Comparison of ENCODE assay signal across 1 cellular context in the genomic region with DNA sequence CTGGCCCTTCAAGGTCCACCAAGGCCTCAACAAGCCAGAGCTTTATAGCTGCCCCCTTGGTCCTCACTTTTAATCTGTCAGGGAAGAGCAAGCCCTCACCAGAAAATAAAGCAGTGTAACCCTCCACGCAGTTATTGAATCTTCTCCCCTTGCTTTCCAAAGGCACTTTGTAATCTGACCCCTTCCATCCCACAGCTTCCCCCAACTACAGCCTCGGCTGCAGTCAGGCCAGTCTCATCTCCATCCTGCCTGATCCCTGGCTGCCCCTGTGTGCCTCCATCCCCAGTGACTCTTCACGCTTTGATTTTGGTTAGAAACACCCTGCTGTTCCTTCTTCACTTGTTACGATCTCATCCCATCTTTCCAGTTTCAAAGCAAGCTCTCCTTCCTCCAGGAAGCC.
TF ChIP-seq lines count a peak whose summit lies in the region.

No MANE protein-coding gene starts in this region.

TF ChIP-seq in GM23338, 12 proteins besides CTCF, POLR2A, EP300 and RAD21 (continued from another document):
- TF ChIP-seq, protein P1, sequence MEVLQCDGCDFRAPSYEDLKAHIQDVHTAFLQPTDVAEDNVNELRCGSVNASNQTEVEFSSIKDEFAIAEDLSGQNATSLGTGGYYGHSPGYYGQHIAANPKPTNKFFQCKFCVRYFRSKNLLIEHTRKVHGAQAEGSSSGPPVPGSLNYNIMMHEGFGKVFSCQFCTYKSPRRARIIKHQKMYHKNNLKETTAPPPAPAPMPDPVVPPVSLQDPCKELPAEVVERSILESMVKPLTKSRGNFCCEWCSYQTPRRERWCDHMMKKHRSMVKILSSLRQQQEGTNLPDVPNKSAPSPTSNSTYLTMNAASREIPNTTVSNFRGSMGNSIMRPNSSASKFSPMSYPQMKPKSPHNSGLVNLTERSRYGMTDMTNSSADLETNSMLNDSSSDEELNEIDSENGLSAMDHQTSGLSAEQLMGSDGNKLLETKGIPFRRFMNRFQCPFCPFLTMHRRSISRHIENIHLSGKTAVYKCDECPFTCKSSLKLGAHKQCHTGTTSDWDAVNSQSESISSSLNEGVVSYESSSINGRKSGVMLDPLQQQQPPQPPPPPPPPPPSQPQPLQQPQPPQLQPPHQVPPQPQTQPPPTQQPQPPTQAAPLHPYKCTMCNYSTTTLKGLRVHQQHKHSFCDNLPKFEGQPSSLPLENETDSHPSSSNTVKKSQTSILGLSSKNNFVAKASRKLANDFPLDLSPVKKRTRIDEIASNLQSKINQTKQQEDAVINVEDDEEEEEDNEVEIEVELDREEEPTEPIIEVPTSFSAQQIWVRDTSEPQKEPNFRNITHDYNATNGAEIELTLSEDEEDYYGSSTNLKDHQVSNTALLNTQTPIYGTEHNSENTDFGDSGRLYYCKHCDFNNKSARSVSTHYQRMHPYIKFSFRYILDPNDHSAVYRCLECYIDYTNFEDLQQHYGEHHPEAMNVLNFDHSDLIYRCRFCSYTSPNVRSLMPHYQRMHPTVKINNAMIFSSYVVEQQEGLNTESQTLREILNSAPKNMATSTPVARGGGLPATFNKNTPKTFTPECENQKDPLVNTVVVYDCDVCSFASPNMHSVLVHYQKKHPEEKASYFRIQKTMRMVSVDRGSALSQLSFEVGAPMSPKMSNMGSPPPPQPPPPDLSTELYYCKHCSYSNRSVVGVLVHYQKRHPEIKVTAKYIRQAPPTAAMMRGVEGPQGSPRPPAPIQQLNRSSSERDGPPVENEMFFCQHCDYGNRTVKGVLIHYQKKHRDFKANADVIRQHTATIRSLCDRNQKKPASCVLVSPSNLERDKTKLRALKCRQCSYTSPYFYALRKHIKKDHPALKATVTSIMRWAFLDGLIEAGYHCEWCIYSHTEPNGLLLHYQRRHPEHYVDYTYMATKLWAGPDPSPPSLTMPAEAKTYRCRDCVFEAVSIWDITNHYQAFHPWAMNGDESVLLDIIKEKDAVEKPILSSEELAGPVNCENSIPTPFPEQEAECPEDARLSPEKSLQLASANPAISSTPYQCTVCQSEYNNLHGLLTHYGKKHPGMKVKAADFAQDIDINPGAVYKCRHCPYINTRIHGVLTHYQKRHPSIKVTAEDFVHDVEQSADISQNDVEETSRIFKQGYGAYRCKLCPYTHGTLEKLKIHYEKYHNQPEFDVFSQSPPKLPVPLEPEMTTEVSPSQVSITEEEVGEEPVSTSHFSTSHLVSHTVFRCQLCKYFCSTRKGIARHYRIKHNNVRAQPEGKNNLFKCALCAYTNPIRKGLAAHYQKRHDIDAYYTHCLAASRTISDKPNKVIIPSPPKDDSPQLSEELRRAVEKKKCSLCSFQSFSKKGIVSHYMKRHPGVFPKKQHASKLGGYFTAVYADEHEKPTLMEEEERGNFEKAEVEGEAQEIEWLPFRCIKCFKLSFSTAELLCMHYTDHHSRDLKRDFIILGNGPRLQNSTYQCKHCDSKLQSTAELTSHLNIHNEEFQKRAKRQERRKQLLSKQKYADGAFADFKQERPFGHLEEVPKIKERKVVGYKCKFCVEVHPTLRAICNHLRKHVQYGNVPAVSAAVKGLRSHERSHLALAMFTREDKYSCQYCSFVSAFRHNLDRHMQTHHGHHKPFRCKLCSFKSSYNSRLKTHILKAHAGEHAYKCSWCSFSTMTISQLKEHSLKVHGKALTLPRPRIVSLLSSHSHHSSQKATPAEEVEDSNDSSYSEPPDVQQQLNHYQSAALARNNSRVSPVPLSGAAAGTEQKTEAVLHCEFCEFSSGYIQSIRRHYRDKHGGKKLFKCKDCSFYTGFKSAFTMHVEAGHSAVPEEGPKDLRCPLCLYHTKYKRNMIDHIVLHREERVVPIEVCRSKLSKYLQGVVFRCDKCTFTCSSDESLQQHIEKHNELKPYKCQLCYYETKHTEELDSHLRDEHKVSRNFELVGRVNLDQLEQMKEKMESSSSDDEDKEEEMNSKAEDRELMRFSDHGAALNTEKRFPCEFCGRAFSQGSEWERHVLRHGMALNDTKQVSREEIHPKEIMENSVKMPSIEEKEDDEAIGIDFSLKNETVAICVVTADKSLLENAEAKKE (CRISPR knock-in tag; IDR thresholded peaks at IDR 0.05): no peak
- TF ChIP-seq ZNF331 (CRISPR knock-in tag; IDR thresholded peaks at IDR 0.05; ENCODE audit: low read depth) (no peak), JUNB (IDR thresholded peaks at IDR 0.05; ENCODE audit: unreplicated experiment) (no peak), EZH2 (IDR thresholded peaks at IDR 0.05; ENCODE audit: low read depth, unreplicated experiment) (no peak), CREB1 (CRISPR knock-in tag; IDR thresholded peaks at IDR 0.05; ENCODE audit: low read depth) (no peak)
